In the genomic region with DNA sequence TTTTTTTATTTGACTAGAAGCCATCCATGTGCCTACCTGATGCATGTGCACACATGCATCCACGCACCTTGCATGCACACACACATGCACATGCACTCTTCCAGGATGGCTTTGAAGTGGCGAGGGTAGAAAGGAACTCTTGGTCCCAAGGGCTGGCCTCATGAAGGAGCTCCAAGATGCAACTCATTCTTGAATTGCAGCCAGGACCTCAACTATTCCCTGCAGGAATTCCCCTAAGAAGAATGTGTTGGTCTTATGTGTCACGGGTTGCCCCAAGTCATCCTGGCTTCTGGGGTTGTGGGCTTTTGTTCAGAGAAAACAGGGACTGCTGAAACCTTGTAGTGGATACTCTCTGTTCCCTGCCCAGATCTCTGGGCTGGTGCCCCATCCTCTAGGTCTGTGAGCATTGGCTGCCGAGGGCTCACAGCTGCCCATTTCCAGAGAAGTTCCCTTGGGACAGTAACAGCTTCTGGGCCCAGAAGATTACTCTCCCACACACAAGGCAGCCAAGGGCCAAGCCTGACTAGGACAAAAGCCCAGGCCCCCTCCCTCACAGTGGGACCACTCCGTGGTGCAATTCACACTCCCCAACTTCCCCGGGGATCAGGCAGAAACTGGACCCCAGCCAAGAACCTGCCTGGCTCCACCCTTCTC, we compare ENCODE assay signal across 10 cellular contexts.
DNase-seq lines count a peak whose midpoint lies in the region; ATAC-seq, FAIRE-seq and TF ChIP-seq lines count a peak whose summit lies in the region.
"Had no signal": no experiment of that assay in that cellular context is flagged by ENCODE, and none has a peak within 500 bp of the region (broad histone marks: within the 10 kb centered on the region; RNA-seq: fewer than 3 reads in every experiment).

No MANE protein-coding gene starts in this region.

- no peak for DNase-seq in HepG2 (ENCODE audit: low spot score)
- no peak for DNase-seq in right lobe of liver
- DNase-seq in cardiac fibroblast (ENCODE audit: low read depth in 2 of 2) = peak; percentile 99 to 100
- DNase-seq in mesenchymal stem cell = peak; percentile 97
- peak; percentile 79 to 82 for DNase-seq in aorta
- DNase-seq in left lung = no peak
- no peak for DNase-seq in T-helper 2 cell
- DNase-seq in DMS53 treated with DMSO at 0.1 percent for 48 hours (lab: John Stamatoyannopoulos, UW; ENCODE audit: unreplicated experiment) = no peak
- DNase-seq: activated effector memory CD4-positive, alpha-beta T cell treated with anti-CD3 and anti-CD28 coated beads, Interleukin-2, amount 50 U/mL, for 16 hours; NCI-H2029 treated with DMSO at 0.1 percent for 48 hours had no signal

- H3K18ac ChIP-seq in mesenchymal stem cell (ENCODE audit: low read depth in 1 of 2, low read length in 2 of 2) = peak overlapping the region; percentile 93

- H3K4me3 ChIP-seq in HepG2 (replicated peaks in 1 of 3; ENCODE audit: insufficient read depth in 1 of 3, low read depth in 2 of 3, low read length in 3 of 3) (no peak overlapping the region), right lobe of liver (no peak overlapping the region), cardiac fibroblast (replicated peaks in 1 of 2; ENCODE audit: low read depth in 2 of 2, low read length in 2 of 2) (no peak overlapping the region), mesenchymal stem cell (ENCODE audit: insufficient read depth in 1 of 2, low read depth in 1 of 2, low read length in 2 of 2) (no peak overlapping the region), aorta (ENCODE audit: low read length in 2 of 2) (no peak overlapping the region), left lung (no peak overlapping the region)

- H2AFZ ChIP-seq in HepG2 (ENCODE audit: low read length) (no peak overlapping the region), mesenchymal stem cell (ENCODE audit: low read depth, low read length) (no peak overlapping the region)

- peaks cover 0 to 14% of the 10 kb centered on the region in 2 experiments; a peak in 2 of 5 replicates for H3K27me3 ChIP-seq in HepG2 (ENCODE audit: control insufficient read depth in 1 of 2, insufficient read depth in 2 of 2, low read length in 2 of 2)
- no peaks in the 10 kb centered on the region for H3K27me3 ChIP-seq in right lobe of liver
- no peaks in the 10 kb centered on the region for H3K27me3 ChIP-seq in mesenchymal stem cell (ENCODE audit: control insufficient read depth in 1 of 2, insufficient read depth in 1 of 2, low read length in 2 of 2)
- H3K27me3 ChIP-seq in aorta (ENCODE audit: control insufficient read depth in 1 of 2, insufficient read depth in 2 of 2, low read length in 1 of 2) = no peaks in the 10 kb centered on the region
- peaks cover 0 to 9% of the 10 kb centered on the region in 2 donors for H3K27me3 ChIP-seq in left lung

- H3K4ac ChIP-seq in mesenchymal stem cell (ENCODE audit: low read depth in 1 of 2, low read length in 2 of 2) = peak overlapping the region; percentile 84 to 85

- H3K9me3 ChIP-seq in HepG2 (ENCODE audit: low read length) = no peaks in the 10 kb centered on the region
- H3K9me3 ChIP-seq in right lobe of liver = no peaks in the 10 kb centered on the region
- H3K9me3 ChIP-seq in mesenchymal stem cell (ENCODE audit: control insufficient read depth, low read length) = no peaks in the 10 kb centered on the region
- no peaks in the 10 kb centered on the region for H3K9me3 ChIP-seq in aorta (ENCODE audit: control insufficient read depth, low read length)
- no peaks in the 10 kb centered on the region for H3K9me3 ChIP-seq in left lung

- H3K27ac ChIP-seq in HepG2 (ENCODE audit: extremely low read length, insufficient read depth, low read length) (no peak overlapping the region), right lobe of liver (no peak overlapping the region), mesenchymal stem cell (ENCODE audit: low read length, poor library complexity, severe bottlenecking) (peak overlapping the region; percentile 93), aorta (ENCODE audit: low read depth in 1 of 2, low read length in 2 of 2) (peak overlapping the region in 1 of 2 donors; percentile 52), left lung (peak overlapping the region in 1 of 2 donors; percentile 69)

- peak overlapping the region; percentile 97 for H2AK5ac ChIP-seq in mesenchymal stem cell (ENCODE audit: low read length, severe bottlenecking)

- no peak for ATAC-seq in HepG2
- no peak for ATAC-seq in right lobe of liver
- peak; percentile 80 for ATAC-seq in aorta (ENCODE audit: low FRiP score)
- ATAC-seq in left lung = no peak

- 7% methylated on average over 4 of the region's 6 CpGs for WGBS in HepG2 (ENCODE audit: low lambda C conversion rate)
- 84% methylated on average over 2 of the region's 6 CpGs for WGBS in right lobe of liver (ENCODE audit: insufficient coverage, low coverage, low lambda C conversion rate, missing lambda C conversion rate)
- 49% methylated on average over 6 of the region's 6 CpGs for WGBS in mesenchymal stem cell
- 8 to 9% methylated on average over 6 of the region's 6 CpGs for WGBS in aorta, 2 donors

- H2BK15ac ChIP-seq in mesenchymal stem cell (ENCODE audit: low read depth, poor library complexity, severe bottlenecking) = peak overlapping the region; percentile 88

- peak overlapping the region; percentile 73 to 99 for H2BK12ac ChIP-seq in mesenchymal stem cell (ENCODE audit: low read length in 2 of 2)

- no peaks in the 10 kb centered on the region for H3K79me2 ChIP-seq in HepG2 (ENCODE audit: insufficient read depth, low read length)

- H3K14ac ChIP-seq in mesenchymal stem cell (ENCODE audit: low read length in 2 of 2) = peak overlapping the region in 1 of 2 experiments; percentile 83

- peak overlapping the region; percentile 98 for H4K8ac ChIP-seq in mesenchymal stem cell (ENCODE audit: low read length)

- H3K4me1 ChIP-seq in HepG2 (ENCODE audit: insufficient read depth, low read length) (no peaks in the 10 kb centered on the region), right lobe of liver (no peaks in the 10 kb centered on the region), mesenchymal stem cell (ENCODE audit: control insufficient read depth, insufficient read depth, low read depth, low read length) (peaks cover 20% of the 10 kb centered on the region), aorta (ENCODE audit: control insufficient read depth in 1 of 2, insufficient read depth in 2 of 2, low read length in 2 of 2) (no peaks in the 10 kb centered on the region), left lung (peaks cover 0 to 9% of the 10 kb centered on the region in 2 donors)

- H3K4me2 ChIP-seq in HepG2 (ENCODE audit: low read depth, low read length) = no peak overlapping the region
- no peak overlapping the region for H3K4me2 ChIP-seq in mesenchymal stem cell (ENCODE audit: low read length, poor library complexity, severe bottlenecking)

- in situ Hi-C loops in HepG2 (cut with HindIII; ENCODE audit: extremely low pct_ligation_motif_present, low pct_unique_long_range_greater_than_20kb) = no loop called here

- TF ChIP-seq POLR2A in HepG2 (IDR thresholded peaks at IDR 0.05; ENCODE audit: insufficient read depth in 1 of 2, low read depth in 2 of 2, low read length in 2 of 2) (no peak), right lobe of liver (IDR thresholded peaks at IDR 0.05) (no peak)

- TF ChIP-seq RAD21 in HepG2 (CRISPR knock-in tag; IDR thresholded peaks at IDR 0.05) = no peak

- CTCF ChIA-PET in HepG2 (lab: Yijun Ruan, JAX; ENCODE audit: low intra/inter-chr PET ratio, low total read pairs) = no interaction called here

- peak overlapping the region; percentile 90 for H2BK5ac ChIP-seq in mesenchymal stem cell (ENCODE audit: low read depth, low read length, poor library complexity, severe bottlenecking)

- H3K36me3 ChIP-seq in HepG2 (replicated peaks in 1 of 2; ENCODE audit: control insufficient read depth in 1 of 2, insufficient read depth in 2 of 2, low read length in 2 of 2) = no peaks in the 10 kb centered on the region
- H3K36me3 ChIP-seq in right lobe of liver = no peaks in the 10 kb centered on the region
- no peaks in the 10 kb centered on the region for H3K36me3 ChIP-seq in mesenchymal stem cell (ENCODE audit: control insufficient read depth in 1 of 2, insufficient read depth in 2 of 2, low read depth in 1 of 2, low read length in 2 of 2)
- H3K36me3 ChIP-seq in aorta (ENCODE audit: control insufficient read depth in 1 of 2, insufficient read depth in 2 of 2, low read length in 1 of 2) = no peaks in the 10 kb centered on the region
- H3K36me3 ChIP-seq in left lung = no peaks in the 10 kb centered on the region

- no peak for FAIRE-seq in HepG2 (lab: Jason Lieb, UNC)

- TF ChIP-seq CTCF in HepG2 (CRISPR knock-in tag; IDR thresholded peaks at IDR 0.05) (no peak), right lobe of liver (IDR thresholded peaks at IDR 0.05) (no peak), cardiac fibroblast (IDR thresholded peaks at IDR 0.05; ENCODE audit: low read depth, low read length) (no peak), left lung (IDR thresholded peaks at IDR 0.05) (no peak)

- TF ChIP-seq EP300 in HepG2 (IDR thresholded peaks at IDR 0.05; ENCODE audit: low read depth in 2 of 2, low read length in 2 of 2) = no peak
- no peak for TF ChIP-seq EP300 in HepG2 (CRISPR knock-in tag; IDR thresholded peaks at IDR 0.05; ENCODE audit: borderline replicate concordance)

- peak overlapping the region; percentile 96 for H2BK120ac ChIP-seq in mesenchymal stem cell (ENCODE audit: low read depth, low read length)

- H3K79me1 ChIP-seq in mesenchymal stem cell (replicated peaks; ENCODE audit: low read length, poor library complexity, severe bottlenecking) = no peaks in the 10 kb centered on the region

- H3K9ac ChIP-seq in HepG2 (ENCODE audit: insufficient read depth, low read depth, low read length) (no peak overlapping the region), mesenchymal stem cell (ENCODE audit: low read length) (peak overlapping the region; percentile 81)

- POLR2A ChIA-PET in HepG2 (lab: Yijun Ruan, JAX) = no interaction called here

- intact Hi-C loops in HepG2 (cut with micrococcal nuclease; ENCODE audit: unreplicated experiment) = no loop called here
- intact Hi-C loops in right lobe of liver (cut with DNase I) = no loop called here
- intact Hi-C loops in aorta (cut with DNase I) = no loop called here
- intact Hi-C loops in left lung (cut with DNase I) = no loop called here

- H3K23ac ChIP-seq in mesenchymal stem cell (ENCODE audit: low read length in 2 of 2) = no peak overlapping the region

- no peaks in the 10 kb centered on the region for H4K20me1 ChIP-seq in HepG2 (ENCODE audit: insufficient read depth, low read length)

- BruUV-seq in HepG2 (replicated peaks; lab: Mats Ljungman, UMichigan) = no TSS peak

- peak overlapping the region; percentile 91 for H4K91ac ChIP-seq in mesenchymal stem cell (ENCODE audit: low read length)

TF ChIP-seq in HepG2, 621 proteins besides CTCF, POLR2A, EP300 and RAD21 (continues in another document):
- no peak for TF ChIP-seq HNF4A (CRISPR knock-in tag; IDR thresholded peaks at IDR 0.05)
- no peak for TF ChIP-seq PITX1 (CRISPR knock-in tag; IDR thresholded peaks at IDR 0.05)
- TF ChIP-seq SIX1 (CRISPR knock-in tag; IDR thresholded peaks at IDR 0.05; ENCODE audit: borderline replicate concordance) = no peak

Comparison
In these comparisons a context has a peak if more than half of its experiments do, and no peak if none do; other contexts are left out.
1. DNase-seq: peak in cardiac fibroblast (2 of 2), mesenchymal stem cell (single experiment) and aorta (2 of 2); none in HepG2 (single experiment), right lobe of liver (0 of 3), left lung (0 of 2), T-helper 2 cell (0 of 5) and DMS53 treated with DMSO at 0.1 percent for 48 hours (single experiment).